In the genomic region with DNA sequence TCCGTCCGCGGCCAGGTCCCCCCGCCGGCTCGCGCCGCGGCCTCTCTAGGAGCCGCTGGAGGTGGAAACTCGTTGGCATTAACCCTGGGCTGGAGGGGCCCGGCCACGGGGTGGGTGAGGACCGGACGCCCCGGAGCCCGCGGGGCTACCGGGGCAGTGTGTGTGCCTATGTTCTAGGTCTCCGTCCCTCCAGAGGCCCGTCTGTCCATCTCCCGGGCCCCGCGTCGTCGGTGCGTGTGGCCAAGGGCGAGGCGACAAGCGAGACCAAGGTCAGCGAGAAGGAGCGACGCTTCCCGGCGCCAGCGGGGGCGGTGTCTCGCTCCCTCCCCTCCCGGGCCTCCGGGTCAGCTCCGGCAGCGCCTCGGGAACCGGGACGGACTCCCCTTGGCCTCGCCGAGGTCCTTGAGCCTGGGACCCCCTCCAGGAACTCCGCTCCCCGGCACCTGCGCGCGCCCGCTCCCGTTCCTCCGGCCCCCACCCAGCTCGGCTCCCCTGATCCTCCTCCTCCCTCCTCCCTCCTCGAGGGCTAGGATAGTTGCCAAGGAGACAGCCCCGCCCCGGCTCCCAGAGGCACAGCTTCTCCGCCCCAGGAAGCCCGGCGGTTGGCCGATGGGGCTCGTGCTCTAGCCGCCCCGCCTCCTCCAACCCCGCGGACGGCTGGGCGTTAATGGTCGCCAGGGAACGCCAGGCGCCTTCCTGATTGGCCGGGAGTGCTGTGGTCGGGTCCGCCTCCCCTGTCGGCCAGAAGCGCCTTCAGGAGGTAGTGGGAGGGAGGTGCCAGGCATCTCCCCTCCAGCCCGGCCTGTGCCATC, we compare ENCODE assay signal across 8 cellular contexts. TPM values are rescaled to one million over a fixed set of nuclear protein-coding genes. Genes with fewer than 3 reads are reported as not detected.
DNase-seq lines count a peak whose midpoint lies in the region; ATAC-seq, FAIRE-seq and TF ChIP-seq lines count a peak whose summit lies in the region.

No MANE protein-coding gene starts in this region.

- peaks cover 0 to 29% (median 21%) of the 10 kb centered on the region in 9 donors for H3K36me3 ChIP-seq in heart left ventricle

- TF ChIP-seq CTCF in heart left ventricle (IDR thresholded peaks at IDR 0.05): peak in 10 of 12 donors; percentile 5 to 53 (median 28)
- peak; percentile 65 for TF ChIP-seq CTCF in type B pancreatic cell (conservative IDR thresholded peaks at IDR 0.05)

- peaks cover 6% of the 10 kb centered on the region for H3K36me3 Mint-ChIP-seq in type B pancreatic cell

- H3K27ac ChIP-seq in adipose tissue (ENCODE audit: low read depth, low read length) (peak overlapping the region; percentile 85), heart left ventricle (peak overlapping the region; percentile 95 to 100 (median 99))

- peak overlapping the region; percentile 89 for H3K4me3 Mint-ChIP-seq in type B pancreatic cell

- DNase-seq in GM12891 (ENCODE audit: insufficient read length, low spot score): peak; percentile 98
- DNase-seq in NCI-H1436 (lab: John Stamatoyannopoulos, UW): peak; percentile 98
- peak; percentile 95 for DNase-seq in SW480 (ENCODE audit: low spot score)
- DNase-seq in heart left ventricle: peak; percentile 99 to 100 (median 99)
- DNase-seq in pons (ENCODE audit: low spot score): peak; percentile 96
- DNase-seq in type B pancreatic cell (ENCODE audit: extremely low spot score, unreplicated experiment): peak; percentile 98

- intact Hi-C loops in heart left ventricle (cut with DNase I): loop anchor here in 9 of 10 donors (1.0 to 10.0 kb wide), 11 partner anchors 31 to 462 kb away; partner anchors contain the start of genes SEPHS2 (in 8 of the 9), ZNF785 (in 3 of the 9), FBRS (in 2 of the 9) and ZNF688 (in 2 of the 9)

- 1% methylated on average over 55 to 79 of the region's 79 CpGs for WGBS in adipose tissue, 3 donors
- 0 to 1% (median 0%) methylated on average over 17 to 79 of the region's 79 CpGs for WGBS in heart left ventricle, 4 donors

- TF ChIP-seq POLR2A in GM12891 (IDR thresholded peaks at IDR 0.05; ENCODE audit: low read depth, low read length) (0 out of 2 replicates have a peak, but pooled peaks have one; percentile 19), heart left ventricle (IDR thresholded peaks at IDR 0.05) (peak; percentile 38 to 86)

- H3K27me3 ChIP-seq in heart left ventricle: no peaks in the 10 kb centered on the region

- peak; percentile 97 for FAIRE-seq in GM12891 (lab: Jason Lieb, UNC)

- H3K9me3 Mint-ChIP-seq in type B pancreatic cell: peaks cover 4% of the 10 kb centered on the region

- H3K9me3 ChIP-seq in heart left ventricle: no peaks in the 10 kb centered on the region

- peak; percentile 89 for ATAC-seq in HG02798 (IDR thresholded peaks at IDR 0.05; ENCODE audit: poor library complexity, unreplicated experiment)
- ATAC-seq in heart left ventricle: peak; percentile 93 to 97 (median 94)

- peak overlapping the region; percentile 35 to 98 (median 86) for H3K4me3 ChIP-seq in heart left ventricle

- peaks cover 40% of the 10 kb centered on the region for H3K4me1 Mint-ChIP-seq in type B pancreatic cell (ENCODE audit: unreplicated experiment)

- H3K27ac Mint-ChIP-seq in type B pancreatic cell: peak overlapping the region; percentile 100

- H3K4me1 ChIP-seq in heart left ventricle: peaks cover 0 to 44% (median 19%) of the 10 kb centered on the region in 12 donors

- no peaks in the 10 kb centered on the region for H3K27me3 Mint-ChIP-seq in type B pancreatic cell

TF ChIP-seq in GM12891, 5 proteins besides CTCF, POLR2A, EP300 and RAD21:
- TF ChIP-seq POLR2AphosphoS5 (IDR thresholded peaks at IDR 0.05; ENCODE audit: low read depth, low read length) (peak; percentile 35; the same call in 1 of the 2 replicates), TAF1 (IDR thresholded peaks at IDR 0.05; ENCODE audit: low read depth, low read length) (peak; percentile 43; the same call in 1 of the 2 replicates), POU2F2 (IDR thresholded peaks at IDR 0.05; ENCODE audit: low read depth, low read length) (0 out of 2 replicates have a peak, but pooled peaks have one; percentile 10), PAX5 (IDR thresholded peaks at IDR 0.05; ENCODE audit: insufficient read depth, low read length, severe bottlenecking) (no peak), SPI1 (IDR thresholded peaks at IDR 0.05; ENCODE audit: low read depth, low read length) (no peak)

RNA-seq across cellular contexts. Expression of gene ZNF768, which starts 0.7 kb away (rescaled TPM):
- 14.0 TPM for polyA plus RNA-seq in GM12891 (2012; ENCODE audit: low read depth, missing spikeins)
- polyA plus RNA-seq in adipose tissue (10 to 100 TPM; 17.8 to 33.9 (median 22.3) TPM), heart left ventricle (10 to 100 TPM; 60.9 to 88.2 TPM)
- total RNA-seq in heart left ventricle (10 to 100 TPM; 38.9 to 67.0 (median 47.8) TPM), type B pancreatic cell (ENCODE audit: low replicate concordance) (58.7 and 59.6 TPM in 2 replicates)

RNA-seq across cellular contexts. Expression of gene ZNF747, which starts 7.6 kb away (rescaled TPM):
- polyA plus RNA-seq in GM12891 (2012; ENCODE audit: low read depth, missing spikeins): 3.9 TPM
- 1 to 10 TPM; 3.8 to 6.1 (median 5.3) TPM for polyA plus RNA-seq in adipose tissue
- total RNA-seq in heart left ventricle: 10 to 100 TPM in 5 of 9 donors, 1 to 10 TPM in 4; 8.6 to 15.2 (median 10.5) TPM
- polyA plus RNA-seq in heart left ventricle: 1 to 10 TPM; 8.9 to 9.5 TPM
- total RNA-seq in type B pancreatic cell (ENCODE audit: low replicate concordance): 9.3 and 11.4 TPM in 2 replicates

RNA-seq across cellular contexts. Expression of gene ZNF764, which starts 31.1 kb away (rescaled TPM):
- polyA plus RNA-seq in GM12891 (2012; ENCODE audit: low read depth, missing spikeins): 4.2 TPM
- polyA plus RNA-seq in adipose tissue (1 to 10 TPM; 3.0 to 4.8 (median 3.8) TPM), heart left ventricle (1 to 10 TPM; 7.4 to 8.7 TPM)
- total RNA-seq in heart left ventricle (10 to 100 TPM in 6 of 9 donors, 1 to 10 TPM in 3; 8.5 to 17.2 (median 12.3) TPM), type B pancreatic cell (ENCODE audit: low replicate concordance) (16.8 and 20.2 TPM in 2 replicates)

RNA-seq across cellular contexts. Expression of gene ZNF688, which starts 44.5 kb away (rescaled TPM):
- 7.4 TPM for polyA plus RNA-seq in GM12891 (2012; ENCODE audit: low read depth, missing spikeins)
- polyA plus RNA-seq in adipose tissue: 10 to 100 TPM in 1 of 3 donors, 1 to 10 TPM in 2; 8.7 to 21.9 (median 9.7) TPM
- total RNA-seq in heart left ventricle: 10 to 100 TPM in 8 of 9 donors, 1 to 10 TPM in 1; 10.0 to 14.3 (median 11.6) TPM
- 10 to 100 TPM in 1 of 2 donors, 1 to 10 TPM in 1; 7.6 to 15.7 TPM for polyA plus RNA-seq in heart left ventricle
- 9.8 and 14.3 TPM in 2 replicates for total RNA-seq in type B pancreatic cell (ENCODE audit: low replicate concordance)

RNA-seq across cellular contexts. Expression of gene ITGAL, which starts 54.5 kb away (rescaled TPM):
- polyA plus RNA-seq in GM12891 (2012; ENCODE audit: low read depth, missing spikeins): 35.4 TPM
- 1 to 10 TPM; 1.2 to 5.3 (median 4.3) TPM for polyA plus RNA-seq in adipose tissue
- 10 to 100 TPM in 2 of 9 donors, 1 to 10 TPM in 4, under 1 TPM in 3; 0.25 to 29.5 (median 1.8) TPM for total RNA-seq in heart left ventricle
- 1 to 10 TPM in 1 of 2 donors, under 1 TPM in 1; 0.47 to 1.3 TPM for polyA plus RNA-seq in heart left ventricle
- total RNA-seq in type B pancreatic cell (ENCODE audit: low replicate concordance): 0.33 and 0.48 TPM in 2 replicates

Comparison
In these comparisons a context has a peak if more than half of its experiments do, and no peak if none do; other contexts are left out.
1. Peak in every context shown above with its lines: DNase-seq, ATAC-seq, H3K4me3 ChIP-seq and H3K27ac ChIP-seq.